ENCODE assay signal across 1 cellular context in the genomic region with DNA sequence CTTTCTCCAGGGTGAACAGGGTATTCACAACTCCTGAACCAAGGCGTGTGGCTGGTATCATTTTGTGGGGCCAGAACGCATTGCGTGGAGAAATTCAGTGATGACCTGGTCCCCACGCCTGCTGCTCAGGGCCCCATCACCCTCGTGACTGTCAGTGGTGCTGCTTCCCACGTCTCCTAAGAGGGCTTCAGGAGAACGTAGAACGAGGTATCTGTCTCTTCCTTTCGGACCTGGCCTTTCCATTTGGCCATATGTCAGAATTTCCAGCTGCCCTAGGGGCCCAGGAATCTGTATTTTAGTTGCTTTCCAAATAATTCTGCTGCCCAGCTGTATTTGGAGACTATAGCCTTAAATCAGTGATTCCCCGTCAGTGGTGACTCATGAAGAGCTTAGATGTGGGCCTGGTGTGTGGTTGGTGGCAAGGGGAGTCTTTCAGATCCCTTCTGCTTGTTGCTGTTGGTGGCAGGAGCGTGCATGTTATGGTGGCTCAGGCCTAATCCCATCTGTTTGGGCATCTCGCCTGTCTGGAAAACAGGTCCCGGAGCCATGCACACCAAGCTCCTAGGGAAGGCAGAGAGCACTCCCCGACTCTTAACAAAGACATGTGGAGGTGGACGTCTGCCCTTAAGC.
TF ChIP-seq lines count a peak whose summit lies in the region.

No MANE protein-coding gene starts in this region.

TF ChIP-seq in liver, 16 proteins besides CTCF, POLR2A, EP300 and RAD21 (continued from another document):
- TF ChIP-seq, protein P1, sequence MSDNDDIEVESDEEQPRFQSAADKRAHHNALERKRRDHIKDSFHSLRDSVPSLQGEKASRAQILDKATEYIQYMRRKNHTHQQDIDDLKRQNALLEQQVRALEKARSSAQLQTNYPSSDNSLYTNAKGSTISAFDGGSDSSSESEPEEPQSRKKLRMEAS (IDR thresholded peaks at IDR 0.05) = no peak
- no peak for TF ChIP-seq HNF4G (IDR thresholded peaks at IDR 0.05)
- no peak for TF ChIP-seq HNF4A (conservative IDR thresholded peaks at IDR 0.05)
